12 cellular contexts compared by ENCODE assay signal in genomic region chrX:139554367-139554766, GRCh38. TPM values are rescaled to one million over a fixed set of nuclear protein-coding genes. Genes with fewer than 3 reads are reported as not detected.
A peak's percentile ranks its signal among the peaks of the same experiment; 100 is the strongest.
DNase-seq lines count a peak whose midpoint lies in the region; ATAC-seq, FAIRE-seq and TF ChIP-seq lines count a peak whose summit lies in the region.
"Had no signal": no experiment of that assay in that cellular context is flagged by ENCODE, and none has a peak within 500 bp of the region (broad histone marks: within the 10 kb centered on the region; RNA-seq: fewer than 3 reads in every experiment).

No MANE protein-coding gene starts in this region.

- TF ChIP-seq CTCF in A549 (IDR thresholded peaks at IDR 0.05): no peak
- TF ChIP-seq CTCF in breast epithelium (IDR thresholded peaks at IDR 0.05): no peak
- no peak for TF ChIP-seq CTCF in sigmoid colon (IDR thresholded peaks at IDR 0.05)

- H3K4me3 ChIP-seq in A549 (no peak overlapping the region), breast epithelium (no peak overlapping the region), sigmoid colon (no peak overlapping the region)
- H3K4me3 ChIP-seq: vagina had no signal

- no peak overlapping the region for H3K27ac ChIP-seq in A549
- H3K27ac ChIP-seq in breast epithelium: no peak overlapping the region
- H3K27ac ChIP-seq in sigmoid colon: no peak overlapping the region
- H3K27ac ChIP-seq: vagina had no signal

- DNase-seq in A549 (ENCODE audit: low read depth in 1 of 2, low spot score in 1 of 2) (no peak), breast epithelium (ENCODE audit: low spot score in 2 of 2) (no peak), pons (ENCODE audit: low spot score) (no peak), sigmoid colon (no peak), dermis blood vessel endothelial cell (no peak)
- DNase-seq: activated CD4-positive, alpha-beta T cell treated with anti-CD3 and anti-CD28 coated beads for 1 hour; activated naive CD4-positive, alpha-beta T cell treated with Interleukin-2 at 50 U/mL for 16 hours had no signal

- H3K27me3 ChIP-seq in breast epithelium (peaks cover 0 to 47% of the 10 kb centered on the region in 2 donors), sigmoid colon (no peaks in the 10 kb centered on the region)
- H3K27me3 ChIP-seq: vagina had no signal

- H3K9me3 ChIP-seq in A549: no peaks in the 10 kb centered on the region
- no peaks in the 10 kb centered on the region for H3K9me3 ChIP-seq in breast epithelium
- no peaks in the 10 kb centered on the region for H3K9me3 ChIP-seq in sigmoid colon
- H3K9me3 ChIP-seq: vagina had no signal

- no peak overlapping the region for H3K4me2 ChIP-seq in A549

- CTCF ChIA-PET in A549 (lab: Yijun Ruan, JAX): interaction anchor here (0.9 kb wide), 1 partner anchor 416 kb away, joined by 3 read pairs; no protein-coding TSS in a partner anchor

- FAIRE-seq in A549 (lab: Jason Lieb, UNC): peak; percentile 7

- no peaks in the 10 kb centered on the region for H3K36me3 ChIP-seq in breast epithelium
- H3K36me3 ChIP-seq in sigmoid colon: no peaks in the 10 kb centered on the region
- H3K36me3 ChIP-seq: vagina had no signal

- ATAC-seq in A549 (no peak), GM18907 (IDR thresholded peaks at IDR 0.05; ENCODE audit: unreplicated experiment) (peak; percentile 36), HG02623 (IDR thresholded peaks at IDR 0.05; ENCODE audit: unreplicated experiment) (peak; percentile 24), HG03460 (IDR thresholded peaks at IDR 0.05; ENCODE audit: unreplicated experiment) (peak; percentile 11)

- no peak for TF ChIP-seq POLR2A in A549 (IDR thresholded peaks at IDR 0.05; ENCODE audit: low read length)
- no peak for TF ChIP-seq POLR2A in breast epithelium (IDR thresholded peaks at IDR 0.05)
- TF ChIP-seq POLR2A in sigmoid colon (IDR thresholded peaks at IDR 0.05): no peak

- TF ChIP-seq EP300 in A549 (IDR thresholded peaks at IDR 0.05) (no peak), sigmoid colon (IDR thresholded peaks at IDR 0.05) (no peak)

- POLR2A ChIA-PET in A549 (lab: Yijun Ruan, JAX): no interaction called here

- no peak for TF ChIP-seq RAD21 in A549 (conservative IDR thresholded peaks at IDR 0.05 in 1 of 2, IDR thresholded peaks at IDR 0.05 in 1 of 2)

- H3K4me1 ChIP-seq in A549: no peaks in the 10 kb centered on the region
- no peaks in the 10 kb centered on the region for H3K4me1 ChIP-seq in breast epithelium
- no peaks in the 10 kb centered on the region for H3K4me1 ChIP-seq in sigmoid colon
- H3K4me1 ChIP-seq: vagina had no signal

- intact Hi-C loops in breast epithelium (cut with DNase I; ENCODE audit: low total_unique reads) (no loop called here), sigmoid colon (cut with DNase I) (no loop called here)

TF ChIP-seq in A549, 52 proteins besides CTCF, POLR2A, EP300 and RAD21:
- TF ChIP-seq MAZ (IDR thresholded peaks at IDR 0.05; ENCODE audit: borderline replicate concordance, low read depth, low read length): no peak
- TF ChIP-seq ZSCAN20 (CRISPR knock-in tag; IDR thresholded peaks at IDR 0.05): no peak
- TF ChIP-seq JUN (IDR thresholded peaks at IDR 0.05): no peak
- no peak for TF ChIP-seq GATA3 (IDR thresholded peaks at IDR 0.05; ENCODE audit: borderline replicate concordance)
- TF ChIP-seq MAX (IDR thresholded peaks at IDR 0.05): no peak
- TF ChIP-seq ZC3H11A (IDR thresholded peaks at IDR 0.05): no peak
- TF ChIP-seq, protein P1, sequence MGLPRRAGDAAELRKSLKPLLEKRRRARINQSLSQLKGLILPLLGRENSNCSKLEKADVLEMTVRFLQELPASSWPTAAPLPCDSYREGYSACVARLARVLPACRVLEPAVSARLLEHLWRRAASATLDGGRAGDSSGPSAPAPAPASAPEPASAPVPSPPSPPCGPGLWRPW (IDR thresholded peaks at IDR 0.05): no peak
- no peak for TF ChIP-seq CBX8 (IDR thresholded peaks at IDR 0.05)
- no peak for TF ChIP-seq HOXB13 (CRISPR knock-in tag; IDR thresholded peaks at IDR 0.05; ENCODE audit: low read depth)
- no peak for TF ChIP-seq ZFP36 (IDR thresholded peaks at IDR 0.05; ENCODE audit: borderline replicate concordance, partially characterized antibody)
- TF ChIP-seq RARB (CRISPR knock-in tag; IDR thresholded peaks at IDR 0.05): no peak
- no peak for TF ChIP-seq CHD4 (IDR thresholded peaks at IDR 0.05; ENCODE audit: borderline replicate concordance)
- no peak for TF ChIP-seq KDM5A (IDR thresholded peaks at IDR 0.05)

RNA-seq across cellular contexts. Expression of gene F9, which starts 23.8 kb away (rescaled TPM):
- polyA plus RNA-seq in A549 (2011; rRNA removed): not detected in 2 replicates
- polyA plus RNA-seq in A549 (2012; cell fraction: cytosol; rRNA removed): not detected in 2 replicates
- polyA plus RNA-seq in A549 (2012; cell fraction: nucleus; rRNA removed): not detected in 2 replicates
- not detected in 3 replicates for polyA plus RNA-seq in A549 (2017; fragmentation: RNase III; extraction: RNeasy Plus Mini Kit Qiagen cat#74134 plus additional on column Dnase treatment)
- polyA minus RNA-seq in A549 (2011; rRNA and poly(A)+ RNA removed): not detected in 2 replicates
- total RNA-seq in breast epithelium: not detected
- not detected for total RNA-seq in sigmoid colon
- not detected for polyA plus RNA-seq in sigmoid colon
- not detected in 2 replicates for total RNA-seq in dermis blood vessel endothelial cell
- total RNA-seq: lung microvascular endothelial cell, vagina had no signal

Comparison
In these comparisons a context has a peak if more than half of its experiments do, and no peak if none do; other contexts are left out.
1. ATAC-seq: peak in GM18907 (single experiment), HG02623 (single experiment) and HG03460 (single experiment); none in A549 (0 of 2).